In the genomic region with DNA sequence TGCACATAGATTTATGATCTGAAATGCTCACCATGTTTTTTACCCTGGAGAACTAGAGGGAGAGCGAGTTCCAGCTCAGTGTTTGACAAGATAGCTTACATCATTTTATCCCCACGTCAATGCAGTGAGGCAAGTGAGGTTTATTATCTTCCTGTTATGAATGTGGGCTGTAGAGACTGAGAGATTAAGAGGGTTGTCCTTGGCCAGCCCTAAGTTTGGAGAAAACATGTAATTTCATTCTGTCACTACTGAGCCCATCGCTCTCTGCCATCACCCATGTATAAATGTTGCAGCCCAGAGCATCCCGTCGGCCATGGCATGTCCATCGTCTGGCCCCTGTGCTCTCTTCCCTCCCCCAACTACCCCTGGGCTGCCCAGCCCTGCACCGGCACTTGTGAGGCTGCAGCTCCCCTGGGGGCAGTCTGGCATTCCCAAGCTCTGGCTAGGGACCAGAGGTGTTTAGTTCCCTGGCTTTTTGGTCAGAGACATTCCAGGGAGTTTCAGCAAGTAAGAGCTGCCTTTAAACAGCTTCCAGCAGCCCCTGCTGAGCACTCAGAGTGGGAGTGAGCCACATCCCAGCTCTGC, we compare ENCODE assay signal across 14 cellular contexts.
DNase-seq lines count a peak whose midpoint lies in the region; ATAC-seq and TF ChIP-seq lines count a peak whose summit lies in the region.
"Had no signal": no experiment of that assay in that cellular context is flagged by ENCODE, and none has a peak within 500 bp of the region (broad histone marks: within the 10 kb centered on the region; RNA-seq: fewer than 3 reads in every experiment).

No MANE protein-coding gene starts in this region.

- 20% methylated on average over 7 of the region's 7 CpGs for WGBS in smooth muscle cell (ENCODE audit: low lambda C conversion rate)

- ATAC-seq in stimulated activated memory B cell treated with anti-CD40 and anti-IgM and Interleukin-4, amounts not matched to agents 10 μg/mL and 1 μg/mL and 100 μg/mL, for 72 hours: no peak
- ATAC-seq in GM21723 (IDR thresholded peaks at IDR 0.05; ENCODE audit: unreplicated experiment): no peak
- ATAC-seq: activated CD8-positive, alpha-beta T cell treated with anti-CD3 and anti-CD28 coated beads for 36 hours; body of pancreas had no signal

- H3K4me3 ChIP-seq in HEK293 (ENCODE audit: low read depth, low read length) (no peak overlapping the region), breast epithelium (peak overlapping the region in 1 of 3 donors; percentile 7), smooth muscle cell (no peak overlapping the region)
- H3K4me3 ChIP-seq: body of pancreas, prostate gland had no signal

- H3K4me2 ChIP-seq in smooth muscle cell: peak overlapping the region; percentile 62

- H3K4me3 Mint-ChIP-seq in stimulated activated memory B cell treated with anti-CD40 and anti-IgM and Interleukin-4, amounts not matched to agents 10 μg/mL and 1 μg/mL and 100 μg/mL, for 72 hours: no peak overlapping the region
- H3K4me3 Mint-ChIP-seq: activated CD8-positive, alpha-beta T cell treated with anti-CD3 and anti-CD28 coated beads for 36 hours had no signal

- no peaks in the 10 kb centered on the region for H4K20me1 ChIP-seq in smooth muscle cell (ENCODE audit: low read depth)

- no peaks in the 10 kb centered on the region for H3K4me1 Mint-ChIP-seq in stimulated activated memory B cell treated with anti-CD40 and anti-IgM and Interleukin-4, amounts not matched to agents 10 μg/mL and 1 μg/mL and 100 μg/mL, for 72 hours

- H3K27ac ChIP-seq in HEK293 (ENCODE audit: extremely low read depth, low read depth, low read length) (no peak overlapping the region), breast epithelium (peak overlapping the region; percentile 73 to 81), smooth muscle cell (ENCODE audit: low read depth) (peak overlapping the region; percentile 86)
- H3K27ac ChIP-seq: body of pancreas had no signal

- H2AFZ ChIP-seq in smooth muscle cell (ENCODE audit: low read depth): no peak overlapping the region

- H3K27me3 ChIP-seq in breast epithelium (no peaks in the 10 kb centered on the region), smooth muscle cell (ENCODE audit: low read depth) (no peaks in the 10 kb centered on the region)
- H3K27me3 ChIP-seq: body of pancreas had no signal

- no peak for TF ChIP-seq CTCF in HEK293 (tag by site-specific recombination; IDR thresholded peaks at IDR 0.05)
- TF ChIP-seq CTCF in breast epithelium (IDR thresholded peaks at IDR 0.05): no peak
- no peak for TF ChIP-seq CTCF in smooth muscle cell (IDR thresholded peaks at IDR 0.05; ENCODE audit: borderline replicate concordance, insufficient read depth, poor library complexity, severe bottlenecking)

- H3K9me3 ChIP-seq in HEK293 (ENCODE audit: control insufficient read depth, insufficient read depth, low read depth, low read length) (no peaks in the 10 kb centered on the region), breast epithelium (no peaks in the 10 kb centered on the region), smooth muscle cell (replicated peaks; ENCODE audit: low read depth) (no peaks in the 10 kb centered on the region)
- H3K9me3 ChIP-seq: body of pancreas, prostate gland had no signal

- H3K9ac ChIP-seq in smooth muscle cell (ENCODE audit: low read depth): peak overlapping the region; percentile 24

- no peak for TF ChIP-seq POLR2A in breast epithelium (IDR thresholded peaks at IDR 0.05)

- POLR2A ChIA-PET in HEK293 (lab: Yijun Ruan, JAX): no interaction called here

- peaks cover 6% of the 10 kb centered on the region for H3K4me1 ChIP-seq in HEK293 (ENCODE audit: control insufficient read depth, insufficient read depth, low read length)
- H3K4me1 ChIP-seq in breast epithelium: peaks cover 6 to 11% of the 10 kb centered on the region in 2 donors
- H3K4me1 ChIP-seq in smooth muscle cell (ENCODE audit: low read depth): peaks cover 29% of the 10 kb centered on the region
- H3K4me1 ChIP-seq: body of pancreas, prostate gland had no signal

- DNase-seq in breast epithelium (ENCODE audit: low spot score in 2 of 2) (peak in 1 of 2 donors; percentile 64), iris pigment epithelial cell (ENCODE audit: low read depth) (peak; percentile 87), smooth muscle cell (lab: John Stamatoyannopoulos, UW; ENCODE audit: unreplicated experiment) (no peak), NOMO-1 (lab: John Stamatoyannopoulos, UW; ENCODE audit: unreplicated experiment in 2 of 2) (no peak), hypothalamus (lab: John Stamatoyannopoulos, UW) (no peak)
- DNase-seq: activated CD8-positive, alpha-beta T cell treated with anti-CD3 and anti-CD28 coated beads for 36 hours; body of pancreas; DMS153; NCI-H2081 treated with DMSO at 0.1 percent for 48 hours; SIG-M5 had no signal

- H3K36me3 ChIP-seq in HEK293 (ENCODE audit: control insufficient read depth in 2 of 2, insufficient read depth in 1 of 2, low read length in 2 of 2) (peaks cover 0 to 11% of the 10 kb centered on the region in 2 experiments; a peak in 1 of 3 replicates), breast epithelium (no peaks in the 10 kb centered on the region), smooth muscle cell (ENCODE audit: low read depth) (no peaks in the 10 kb centered on the region)
- H3K36me3 ChIP-seq: prostate gland had no signal

- H3F3A ChIP-seq in smooth muscle cell (ENCODE audit: low read depth): peaks cover 47% of the 10 kb centered on the region

- intact Hi-C loops in breast epithelium (cut with DNase I; ENCODE audit: low total_unique reads): loop anchor here (5.0 kb wide), 1 partner anchor 728 kb away; no protein-coding TSS in a partner anchor

- H3K27ac Mint-ChIP-seq in stimulated activated memory B cell treated with anti-CD40 and anti-IgM and Interleukin-4, amounts not matched to agents 10 μg/mL and 1 μg/mL and 100 μg/mL, for 72 hours: no peak overlapping the region
- H3K27ac Mint-ChIP-seq: activated CD8-positive, alpha-beta T cell treated with anti-CD3 and anti-CD28 coated beads for 36 hours had no signal

- H3K9me3 Mint-ChIP-seq in stimulated activated memory B cell treated with anti-CD40 and anti-IgM and Interleukin-4, amounts not matched to agents 10 μg/mL and 1 μg/mL and 100 μg/mL, for 72 hours: peaks cover 3% of the 10 kb centered on the region
- H3K9me3 Mint-ChIP-seq: activated CD8-positive, alpha-beta T cell treated with anti-CD3 and anti-CD28 coated beads for 36 hours had no signal

- no peaks in the 10 kb centered on the region for H3K79me2 ChIP-seq in smooth muscle cell (ENCODE audit: low read depth)

- peaks cover 17% of the 10 kb centered on the region for H3K27me3 Mint-ChIP-seq in stimulated activated memory B cell treated with anti-CD40 and anti-IgM and Interleukin-4, amounts not matched to agents 10 μg/mL and 1 μg/mL and 100 μg/mL, for 72 hours

- no peaks in the 10 kb centered on the region for H3K36me3 Mint-ChIP-seq in stimulated activated memory B cell treated with anti-CD40 and anti-IgM and Interleukin-4, amounts not matched to agents 10 μg/mL and 1 μg/mL and 100 μg/mL, for 72 hours

- CTCF ChIA-PET in HEK293 (lab: Yijun Ruan, JAX): interaction anchor here (0.5 to 1.4 kb wide), 2 partner anchors 15 to 84 kb away, joined by 6 read pairs; no protein-coding TSS in a partner anchor

TF ChIP-seq in HEK293, 187 proteins besides CTCF, POLR2A, EP300 and RAD21 (continues in another document):
- TF ChIP-seq WT1 (tag by site-specific recombination; IDR thresholded peaks at IDR 0.05) (peak; percentile 69), ZNF639 (tag by site-specific recombination; IDR thresholded peaks at IDR 0.05) (no peak), ZBTB8A (tag by site-specific recombination; IDR thresholded peaks at IDR 0.05) (no peak), ZNF629 (tag by site-specific recombination; IDR thresholded peaks at IDR 0.05) (peak; percentile 70), ZIC2 (tag by site-specific recombination; IDR thresholded peaks at IDR 0.05) (peak; percentile 79), ZNF600 (tag by site-specific recombination; IDR thresholded peaks at IDR 0.05) (peak; percentile 55), ZNF398 (tag by site-specific recombination; IDR thresholded peaks at IDR 0.05) (no peak), GLIS1 (tag by site-specific recombination; IDR thresholded peaks at IDR 0.05) (peak; percentile 87)
- TF ChIP-seq, protein P1, sequence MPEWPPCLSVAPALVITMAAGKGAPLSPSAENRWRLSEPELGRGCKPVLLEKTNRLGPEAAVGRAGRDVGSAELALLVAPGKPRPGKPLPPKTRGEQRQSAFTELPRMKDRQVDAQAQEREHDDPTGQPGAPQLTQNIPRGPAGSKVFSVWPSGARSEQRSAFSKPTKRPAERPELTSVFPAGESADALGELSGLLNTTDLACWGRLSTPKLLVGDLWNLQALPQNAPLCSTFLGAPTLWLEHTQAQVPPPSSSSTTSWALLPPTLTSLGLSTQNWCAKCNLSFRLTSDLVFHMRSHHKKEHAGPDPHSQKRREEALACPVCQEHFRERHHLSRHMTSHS (tag by site-specific recombination; IDR thresholded peaks at IDR 0.05): no peak
